ENCODE assay signal across 23 cellular contexts in the genomic region with DNA sequence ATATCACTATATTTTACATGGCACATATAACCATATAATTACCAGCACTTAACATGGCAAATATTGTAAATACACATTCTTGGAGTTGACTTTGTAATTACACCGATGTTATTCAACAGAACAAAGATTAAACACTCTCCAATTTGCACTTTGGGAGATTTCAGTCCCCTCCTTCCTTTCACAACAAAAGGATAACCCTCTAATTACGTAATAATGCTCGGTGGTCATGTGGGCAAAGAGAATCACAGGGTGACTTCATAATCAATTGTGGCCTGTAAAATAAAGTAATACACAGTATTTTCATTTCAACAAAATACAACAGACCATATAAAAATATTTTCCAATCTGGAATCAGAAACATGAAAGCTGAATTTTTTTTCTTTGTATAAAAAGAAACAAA.
"Had no signal": no experiment of that assay in that cellular context is flagged by ENCODE, and none has a peak within 500 bp of the region (broad histone marks: within the 10 kb centered on the region; RNA-seq: fewer than 3 reads in every experiment).

No MANE protein-coding gene starts in this region.

- H3K4me2 ChIP-seq: hepatocyte had no signal

- H3K27ac ChIP-seq: adrenal gland, hepatocyte, lower lobe of right lung, testis, uterus had no signal

- H3K4me3 Mint-ChIP-seq: activated naive CD8-positive, alpha-beta T cell; activated T-cell treated with anti-CD3 and anti-CD28 coated beads, Interleukin-2, amount 50 U/mL, for 4 hours; immature natural killer cell; naive thymus-derived CD4-positive, alpha-beta T cell; neural crest cell; stimulated activated naive B cell treated with anti-CD40 and anti-IgM and Interleukin-4, amounts not matched to agents 10 μg/mL and 1 μg/mL and 100 μg/mL, for 72 hours had no signal

- H3K36me3 ChIP-seq: uterus had no signal

- H3K9me3 ChIP-seq: adrenal gland, lower lobe of right lung, testis, uterus had no signal

- H3K27me3 Mint-ChIP-seq: stimulated activated naive B cell treated with anti-CD40 and anti-IgM and Interleukin-4, amounts not matched to agents 10 μg/mL and 1 μg/mL and 100 μg/mL, for 72 hours had no signal

- H3K27me3 ChIP-seq: adrenal gland, hepatocyte, testis, uterus had no signal

- H3K9me3 Mint-ChIP-seq: activated T-cell treated with anti-CD3 and anti-CD28 coated beads, Interleukin-2, amount 50 U/mL, for 4 hours; activated T-helper 2 cell treated with anti-CD3 and anti-CD28 coated beads, Interferon-gamma antibody, Interleukin-2, Interleukin-4, amounts not matched to agents 10 μg/mL and 5 μg/mL and 100 μg/mL, durations not matched to agents 14 hours and 24 hours and 36 hours; neural crest cell; stimulated activated naive B cell treated with anti-CD40 and anti-IgM and Interleukin-4, amounts not matched to agents 10 μg/mL and 1 μg/mL and 100 μg/mL, for 72 hours had no signal

- DNase-seq: activated CD8-positive, alpha-beta memory T cell treated with anti-CD3 and anti-CD28 coated beads, Interleukin-2, amount 50 U/mL, for 4 hours; activated naive CD4-positive, alpha-beta T cell; activated T-cell treated with anti-CD3 and anti-CD28 coated beads, Interleukin-2, amount 50 U/mL, for 4 hours; adrenal gland; central memory CD4-positive, alpha-beta T cell; effector memory CD4-positive, alpha-beta T cell; foreskin melanocyte; glutamatergic neuron; immature natural killer cell; lower lobe of right lung; naive thymus-derived CD4-positive, alpha-beta T cell; occipital lobe; stimulated activated CD4-positive, alpha-beta T cell treated with anti-CD3 and anti-CD28 coated beads, Interleukin-2, amount 100 ng/mL, for 48 hours; stimulated activated CD8-positive, alpha-beta memory T cell treated with anti-CD3 and anti-CD28 coated beads, Interleukin-4, amount 100 ng/mL, for 48 hours; stimulated activated naive B cell treated with anti-CD40 and anti-IgM and Interleukin-4, amounts not matched to agents 10 μg/mL and 1 μg/mL and 100 μg/mL, for 72 hours; testis; trophoblast cell; uterus had no signal

- H3K79me2 ChIP-seq: hepatocyte had no signal

- ATAC-seq: activated T-cell treated with anti-CD3 and anti-CD28 coated beads, Interleukin-2, amount 50 U/mL, for 4 hours; lower lobe of right lung; naive thymus-derived CD4-positive, alpha-beta T cell; sciatic nerve; stimulated activated naive B cell treated with anti-CD40 and anti-IgM and Interleukin-4, amounts not matched to agents 10 μg/mL and 1 μg/mL and 100 μg/mL, for 72 hours had no signal

- H3K4me1 Mint-ChIP-seq: immature natural killer cell; naive thymus-derived CD4-positive, alpha-beta T cell; neural crest cell; stimulated activated naive B cell treated with anti-CD40 and anti-IgM and Interleukin-4, amounts not matched to agents 10 μg/mL and 1 μg/mL and 100 μg/mL, for 72 hours had no signal

- H3K36me3 Mint-ChIP-seq: activated naive CD8-positive, alpha-beta T cell; immature natural killer cell; naive thymus-derived CD4-positive, alpha-beta T cell; stimulated activated naive B cell treated with anti-CD40 and anti-IgM and Interleukin-4, amounts not matched to agents 10 μg/mL and 1 μg/mL and 100 μg/mL, for 72 hours had no signal

- H3K4me1 ChIP-seq: adrenal gland, lower lobe of right lung, testis, uterus had no signal

- H3K27ac Mint-ChIP-seq: activated naive CD8-positive, alpha-beta T cell; activated T-helper 2 cell treated with anti-CD3 and anti-CD28 coated beads, Interferon-gamma antibody, Interleukin-2, Interleukin-4, amounts not matched to agents 10 μg/mL and 5 μg/mL and 100 μg/mL, durations not matched to agents 14 hours and 24 hours and 36 hours; immature natural killer cell; naive thymus-derived CD4-positive, alpha-beta T cell; stimulated activated naive B cell treated with anti-CD40 and anti-IgM and Interleukin-4, amounts not matched to agents 10 μg/mL and 1 μg/mL and 100 μg/mL, for 72 hours had no signal

- H3K4me3 ChIP-seq: adrenal gland, hepatocyte, lower lobe of right lung, testis, uterus had no signal
